ENCODE assay signal across 14 cellular contexts in the genomic region with DNA sequence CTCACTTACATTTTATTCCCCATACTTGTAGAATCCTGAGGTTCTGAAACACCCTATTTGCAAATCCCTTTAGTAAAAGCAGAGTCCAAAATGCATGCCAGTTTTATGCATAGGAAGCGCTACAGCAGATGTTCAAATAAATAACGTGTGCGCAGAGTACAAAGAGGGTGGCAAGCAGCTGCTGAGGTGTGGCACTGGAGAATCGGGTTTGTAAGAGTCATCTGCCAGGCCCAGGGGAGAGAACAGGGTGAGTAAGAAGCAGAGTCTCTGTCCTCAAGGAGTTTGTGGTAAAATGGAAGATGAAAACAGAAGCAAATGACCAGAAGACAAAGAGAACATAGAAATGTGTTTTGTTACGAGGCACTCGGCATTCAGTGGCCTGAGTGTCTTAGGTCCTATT.
A peak's percentile ranks its signal among the peaks of the same experiment; 100 is the strongest.
DNase-seq lines count a peak whose midpoint lies in the region; ATAC-seq lines count a peak whose summit lies in the region.
"Had no signal": no experiment of that assay in that cellular context is flagged by ENCODE, and none has a peak within 500 bp of the region (broad histone marks: within the 10 kb centered on the region; RNA-seq: fewer than 3 reads in every experiment).

No MANE protein-coding gene starts in this region.

- H3K27ac Mint-ChIP-seq in activated T-cell treated with anti-CD3 and anti-CD28 coated beads, Interleukin-2, amount 50 U/mL, for 72 hours, result no peak overlapping the region
- H3K27ac Mint-ChIP-seq: CD8-positive, alpha-beta T cell had no signal

- no peaks in the 10 kb centered on the region for H3K9me3 Mint-ChIP-seq in activated T-cell treated with anti-CD3 and anti-CD28 coated beads, Interleukin-2, amount 50 U/mL, for 72 hours
- H3K9me3 Mint-ChIP-seq: CD8-positive, alpha-beta T cell had no signal

- no peaks in the 10 kb centered on the region for H3K36me3 Mint-ChIP-seq in activated T-cell treated with anti-CD3 and anti-CD28 coated beads, Interleukin-2, amount 50 U/mL, for 72 hours (ENCODE audit: insufficient read depth in 2 of 2)
- H3K36me3 Mint-ChIP-seq: CD8-positive, alpha-beta T cell had no signal

- DNase-seq in DMS153 (lab: John Stamatoyannopoulos, UW) (peak; percentile 52), DMS153 treated with DMSO at 0.1 percent for 48 hours (lab: John Stamatoyannopoulos, UW; ENCODE audit: unreplicated experiment) (no peak), NCI-H1694 (lab: John Stamatoyannopoulos, UW) (peak; percentile 84), NCI-H69 (lab: John Stamatoyannopoulos, UW) (peak; percentile 65), left colon (no peak), left ventricle myocardium superior (no peak)
- DNase-seq in activated T-cell treated with anti-CD3 and anti-CD28 coated beads, Interleukin-2, amount 50 U/mL, for 72 hours, result no peak
- DNase-seq: CD8-positive, alpha-beta T cell; H7; KG1; MG63; NCI-H1105; NCI-H2081 treated with DMSO at 0.1 percent for 48 hours had no signal

- no peaks in the 10 kb centered on the region for H3K27me3 Mint-ChIP-seq in activated T-cell treated with anti-CD3 and anti-CD28 coated beads, Interleukin-2, amount 50 U/mL, for 72 hours (ENCODE audit: low read depth)

- ATAC-seq in left colon, result peak; percentile 45
- ATAC-seq in HG03378 (IDR thresholded peaks at IDR 0.05; ENCODE audit: unreplicated experiment), result no peak
- no peak for ATAC-seq in left ventricle myocardium superior
- ATAC-seq in activated T-cell treated with anti-CD3 and anti-CD28 coated beads, Interleukin-2, amount 50 U/mL, for 72 hours (replicated peaks in 1 of 2), result no peak
- ATAC-seq: CD8-positive, alpha-beta T cell had no signal

- no peak overlapping the region for H3K4me3 Mint-ChIP-seq in activated T-cell treated with anti-CD3 and anti-CD28 coated beads, Interleukin-2, amount 50 U/mL, for 72 hours
- H3K4me3 Mint-ChIP-seq: CD8-positive, alpha-beta T cell had no signal

- peaks cover 5% of the 10 kb centered on the region for H3K4me1 Mint-ChIP-seq in activated T-cell treated with anti-CD3 and anti-CD28 coated beads, Interleukin-2, amount 50 U/mL, for 72 hours (ENCODE audit: low read depth)

- intact Hi-C loops in left colon (cut with DNase I, micrococcal nuclease), result no loop called here
- intact Hi-C loops in left ventricle myocardium superior (cut with micrococcal nuclease), result no loop called here

Comparison
In these comparisons a context has a peak if more than half of its experiments do, and no peak if none do; other contexts are left out.
1. DNase-seq: peak in DMS153 (single experiment), NCI-H1694 (single experiment) and NCI-H69 (single experiment); none in DMS153 treated with DMSO at 0.1 percent for 48 hours (single experiment), left colon (0 of 2), left ventricle myocardium superior (single experiment) and activated T-cell treated with anti-CD3 and anti-CD28 coated beads, Interleukin-2, amount 50 U/mL, for 72 hours (0 of 2).